In the genomic region with DNA sequence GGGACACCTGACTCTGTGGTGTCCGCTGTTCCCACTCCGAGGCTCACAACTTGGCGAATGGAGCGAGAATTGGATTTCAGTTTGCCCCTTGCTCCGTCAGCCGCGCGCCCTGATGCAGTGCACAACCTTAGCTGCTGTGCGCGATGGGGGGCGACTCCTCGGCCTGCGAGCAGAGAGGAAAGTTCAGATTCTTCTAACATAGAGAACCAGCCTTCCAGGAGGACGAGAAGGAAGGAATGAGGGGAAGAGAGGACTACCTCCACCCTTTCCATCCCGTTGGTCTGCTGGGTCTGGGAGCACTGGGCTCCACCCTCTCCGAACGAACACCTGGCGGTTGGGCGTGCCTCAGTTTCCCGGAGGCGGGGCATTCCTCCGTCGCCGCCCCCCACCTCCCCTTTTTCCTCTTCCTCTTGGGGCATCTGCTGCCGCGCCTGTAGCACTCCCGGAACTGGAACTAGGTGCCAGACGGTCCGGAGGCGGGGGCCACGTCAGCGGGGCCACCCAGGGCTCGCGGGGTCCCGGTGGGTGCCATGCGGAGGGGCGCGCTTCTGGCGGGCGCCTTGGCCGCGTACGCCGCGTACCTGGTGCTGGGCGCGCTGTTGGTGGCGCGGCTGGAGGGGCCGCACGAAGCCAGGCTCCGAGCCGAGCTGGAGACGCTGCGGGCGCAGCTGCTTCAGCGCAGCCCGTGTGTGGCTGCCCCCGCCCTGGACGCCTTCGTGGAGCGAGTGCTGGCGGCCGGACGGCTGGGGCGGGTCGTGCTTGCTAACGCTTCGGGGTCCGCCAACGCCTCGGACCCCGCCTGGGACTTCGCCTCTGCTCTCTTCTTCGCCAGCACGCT, we compare ENCODE assay signal across 8 cellular contexts. TPM values are rescaled to one million over a fixed set of nuclear protein-coding genes. Genes with fewer than 3 reads are reported as not detected.
DNase-seq lines count a peak whose midpoint lies in the region; ATAC-seq and TF ChIP-seq lines count a peak whose summit lies in the region.

A gene (plus strand): TSS at position 425 of the 838 bp plus-strand sequence. CDS start 106 bp downstream, at position 531.

- BruUV-seq in Panc1 (replicated peaks; lab: Mats Ljungman, UMichigan) = no TSS peak

- CTCF ChIA-PET in Panc1 (lab: Charles Lee) = interaction anchor here (0.6 to 0.8 kb wide), 3 partner anchors 9 to 89 kb away, joined by 3 to 5 read pairs (median 3); no protein-coding TSS in a partner anchor

- TF ChIP-seq CTCF in Panc1 (IDR thresholded peaks at IDR 0.05) = no peak

- no peaks in the 10 kb centered on the region for H3K9me3 Mint-ChIP-seq in activated naive CD4-positive, alpha-beta T cell treated with anti-CD3 and anti-CD28 coated beads, Interleukin-2, amount 50 U/mL, for 72 hours

- peaks cover 16% of the 10 kb centered on the region for H3K4me1 ChIP-seq in Panc1 (ENCODE audit: control insufficient read depth, insufficient read depth, low read length)

- peak; percentile 27 for ATAC-seq in Panc1
- peak; percentile 7 to 33 for ATAC-seq in activated naive CD4-positive, alpha-beta T cell treated with anti-CD3 and anti-CD28 coated beads, Interleukin-2, amount 50 U/mL, for 72 hours
- ATAC-seq in left ventricle myocardium superior = peak; percentile 7
- ATAC-seq in GM19351 (IDR thresholded peaks at IDR 0.05; ENCODE audit: unreplicated experiment) = no peak
- no peak for ATAC-seq in HG03159 (IDR thresholded peaks at IDR 0.05; ENCODE audit: unreplicated experiment)

- H3K9me3 ChIP-seq in Panc1 (ENCODE audit: control insufficient read depth, insufficient read depth, low read depth, low read length) = no peaks in the 10 kb centered on the region

- intact Hi-C loops in Panc1 (cut with micrococcal nuclease; ENCODE audit: unreplicated experiment) = no loop called here
- intact Hi-C loops in left ventricle myocardium superior (cut with micrococcal nuclease) = no loop called here

- POLR2A ChIA-PET in Panc1 (lab: Charles Lee) = no interaction called here

- peaks cover 0 to 4% of the 10 kb centered on the region in 2 donors for H3K36me3 Mint-ChIP-seq in activated naive CD4-positive, alpha-beta T cell treated with anti-CD3 and anti-CD28 coated beads, Interleukin-2, amount 50 U/mL, for 72 hours

- no peaks in the 10 kb centered on the region for H3K27me3 ChIP-seq in Panc1 (ENCODE audit: control insufficient read depth, insufficient read depth, low read length)

- H3K27ac ChIP-seq in Panc1 (ENCODE audit: low read length) = peak within 1 kb of the TSS; percentile 60

- H3K36me3 ChIP-seq in Panc1 (ENCODE audit: control insufficient read depth, insufficient read depth, low read length) = no peaks in the 10 kb centered on the region

- no peak for DNase-seq in Panc1 (ENCODE audit: low read depth, low spot score)
- peak; percentile 49 to 78 for DNase-seq in activated naive CD4-positive, alpha-beta T cell treated with anti-CD3 and anti-CD28 coated beads, Interleukin-2, amount 50 U/mL, for 72 hours (ENCODE audit: low spot score in 2 of 2)
- peak; percentile 73 for DNase-seq in left ventricle myocardium superior
- peak; percentile 75 for DNase-seq in retina
- DNase-seq in cerebellar cortex (ENCODE audit: low spot score) = no peak

- H3K27ac Mint-ChIP-seq in activated naive CD4-positive, alpha-beta T cell treated with anti-CD3 and anti-CD28 coated beads, Interleukin-2, amount 50 U/mL, for 72 hours = peak within 1 kb of the TSS; percentile 55 to 59

- in situ Hi-C loops in Panc1 (cut with HindIII; ENCODE audit: low pct_unique_long_range_greater_than_20kb, low sequenced_read_pairs) = no loop called here

- H3K4me3 ChIP-seq in GM08714 (ENCODE audit: low read length) = peak within 1 kb of the TSS; percentile 34; the same call in 1 of the 2 replicates
- peak within 1 kb of the TSS; percentile 58 to 86 for H3K4me3 ChIP-seq in Panc1 (ENCODE audit: low read depth in 2 of 2, low read length in 2 of 2)

RNA-seq across cellular contexts. Expression of the gene that starts here (rescaled TPM):
- 17.2 TPM for total RNA-seq in Panc1 (2021; ENCODE audit: unreplicated experiment)
- 14.4 TPM for polyA plus RNA-seq in Panc1 (2012; ENCODE audit: insufficient read length)
- total RNA-seq in activated naive CD4-positive, alpha-beta T cell treated with anti-CD3 and anti-CD28 coated beads, Interleukin-2, amount 50 U/mL, for 72 hours = 10 to 100 TPM; 10.7 to 12.1 TPM
- 5.5 TPM for total RNA-seq in left ventricle myocardium superior

Comparison
In these comparisons a context has a peak if more than half of its experiments do, and no peak if none do; other contexts are left out.
1. ATAC-seq: peak in Panc1 (single experiment), activated naive CD4-positive, alpha-beta T cell treated with anti-CD3 and anti-CD28 coated beads, Interleukin-2, amount 50 U/mL, for 72 hours (2 of 2) and left ventricle myocardium superior (single experiment); none in GM19351 (single experiment) and HG03159 (single experiment).
2. DNase-seq: peak in activated naive CD4-positive, alpha-beta T cell treated with anti-CD3 and anti-CD28 coated beads, Interleukin-2, amount 50 U/mL, for 72 hours (2 of 2), left ventricle myocardium superior (single experiment) and retina (single experiment); none in Panc1 (single experiment) and cerebellar cortex (single experiment).